Comparison of ENCODE assay signal across 22 cellular contexts in the genomic region with DNA sequence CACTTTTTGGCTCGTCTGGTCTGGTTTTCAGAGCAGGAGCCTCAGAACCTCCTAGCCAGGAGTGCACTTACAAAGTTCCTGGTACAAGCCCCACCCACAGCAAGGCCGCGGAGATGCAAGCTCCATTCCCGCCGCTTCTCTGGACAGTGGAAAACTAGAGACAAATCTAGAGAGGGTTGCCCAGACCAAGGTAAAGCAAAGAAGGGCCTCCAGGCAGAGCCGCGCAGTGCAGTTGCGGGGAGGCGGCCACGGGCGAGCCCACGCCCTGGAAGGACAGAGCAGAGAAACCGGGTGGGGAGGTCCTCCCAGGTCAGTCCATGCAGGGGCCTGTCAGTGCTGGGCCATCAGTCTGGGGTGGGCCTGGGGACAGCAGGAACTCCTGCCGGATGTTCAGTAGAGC. TPM values are rescaled to one million over a fixed set of nuclear protein-coding genes. Genes with fewer than 3 reads are reported as not detected.
DNase-seq lines count a peak whose midpoint lies in the region; ATAC-seq and TF ChIP-seq lines count a peak whose summit lies in the region.
"Had no signal": no experiment of that assay in that cellular context is flagged by ENCODE, and none has a peak within 500 bp of the region (broad histone marks: within the 10 kb centered on the region; RNA-seq: fewer than 3 reads in every experiment).

No MANE protein-coding gene starts in this region.

- no peak overlapping the region for H3K27ac Mint-ChIP-seq in CD14-positive monocyte
- H3K27ac Mint-ChIP-seq: CD4-positive, alpha-beta memory T cell; GM23338 had no signal

- H3K27ac ChIP-seq in VCaP (0 out of 2 replicates have a peak overlapping the region, but pooled peaks have one; percentile 5), right lobe of liver (peak overlapping the region in 2 of 3 donors; percentile 63 to 83), upper lobe of right lung (no peak overlapping the region), SK-N-SH (ENCODE audit: low read depth in 2 of 2, low read length in 1 of 2) (no peak overlapping the region)
- H3K27ac ChIP-seq: A549 had no signal

- H3K4me1 Mint-ChIP-seq in CD14-positive monocyte, result peaks cover 13% of the 10 kb centered on the region

- H4K20me1 ChIP-seq in SK-N-SH (ENCODE audit: insufficient read depth), result no peaks in the 10 kb centered on the region

- H3K4me3 ChIP-seq in right lobe of liver, result no peak overlapping the region
- H3K4me3 ChIP-seq in upper lobe of right lung, result no peak overlapping the region
- H3K4me3 ChIP-seq in SK-N-SH (ENCODE audit: low read depth in 2 of 2, low read length in 1 of 2), result no peak overlapping the region
- H3K4me3 ChIP-seq: A549; BLaER1 treated with 17β-estradiol and CSF1 and Interleukin-3, amounts not matched to agents 10 nM and 100 nM; GM12878; GM23338 had no signal

- H3K27me3 ChIP-seq in right lobe of liver, result no peaks in the 10 kb centered on the region
- H3K27me3 ChIP-seq in upper lobe of right lung, result no peaks in the 10 kb centered on the region
- H3K27me3 ChIP-seq in SK-N-SH (ENCODE audit: insufficient read depth), result no peaks in the 10 kb centered on the region
- H3K27me3 ChIP-seq: BE2C had no signal

- POLR2A ChIA-PET in SK-N-SH (lab: Yijun Ruan, JAX), result no interaction called here

- no peaks in the 10 kb centered on the region for H3K9me2 ChIP-seq in SK-N-SH

- CTCF ChIA-PET in SK-N-SH (lab: Yijun Ruan, JAX), result interaction anchor here (1.3 kb wide), 1 partner anchor 15 kb away, joined by 6 read pairs; no protein-coding TSS in a partner anchor

- no peaks in the 10 kb centered on the region for H3K36me3 ChIP-seq in right lobe of liver
- no peaks in the 10 kb centered on the region for H3K36me3 ChIP-seq in upper lobe of right lung
- H3K36me3 ChIP-seq in SK-N-SH (replicated peaks in 1 of 2; ENCODE audit: control insufficient read depth in 1 of 2, insufficient read depth in 2 of 2, low read length in 1 of 2), result no peaks in the 10 kb centered on the region
- H3K36me3 ChIP-seq: BE2C; BLaER1 treated with 17β-estradiol and CSF1 and Interleukin-3, amounts not matched to agents 10 nM and 100 nM had no signal

- H3K9ac ChIP-seq in SK-N-SH, result no peak overlapping the region

- DNase-seq in CD14-positive monocyte (ENCODE audit: low spot score), result peak; percentile 41
- DNase-seq in right lobe of liver, result peak in 1 of 3 donors; percentile 49
- DNase-seq in upper lobe of right lung, result no peak
- DNase-seq in SK-N-SH, result no peak
- DNase-seq: 8988T; ACHN; AML-193; BE2C; CD4-positive, alpha-beta memory T cell; DMS79; EL; GDM1; H9 had no signal

- H3K79me2 ChIP-seq in SK-N-SH (ENCODE audit: insufficient read depth), result no peaks in the 10 kb centered on the region

- TF ChIP-seq RAD21 in SK-N-SH (IDR thresholded peaks at IDR 0.05; ENCODE audit: low read length), result no peak

- peaks cover 0 to 11% (median 2%) of the 10 kb centered on the region in 7 donors for H3K9me3 Mint-ChIP-seq in CD14-positive monocyte
- H3K9me3 Mint-ChIP-seq: CD4-positive, alpha-beta memory T cell; GM23338; H9 had no signal

- no peak for TF ChIP-seq POLR2A in right lobe of liver (IDR thresholded peaks at IDR 0.05)

- 0% methylated on average over 1 of the region's 14 CpGs for whole genome bisulfite sequencing in right lobe of liver (ENCODE audit: insufficient coverage, low coverage, low lambda C conversion rate, missing lambda C conversion rate)
- 93% methylated on average over 14 of the region's 14 CpGs for WGBS in SK-N-SH (ENCODE audit: low lambda C conversion rate)

- no peaks in the 10 kb centered on the region for H3F3A ChIP-seq in SK-N-SH (replicated peaks; ENCODE audit: insufficient read depth)

- H3K4me1 ChIP-seq in right lobe of liver (peaks cover 0 to 68% (median 33%) of the 10 kb centered on the region in 4 donors), upper lobe of right lung (no peaks in the 10 kb centered on the region), SK-N-SH (ENCODE audit: control insufficient read depth in 1 of 2, insufficient read depth in 2 of 2, low read depth in 1 of 2, low read length in 1 of 2) (no peaks in the 10 kb centered on the region)
- H3K4me1 ChIP-seq: BE2C had no signal

- no peak for TF ChIP-seq EP300 in SK-N-SH (IDR thresholded peaks at IDR 0.05; ENCODE audit: borderline replicate concordance in 1 of 2, low read depth in 1 of 2, low read length in 1 of 2)

- peaks cover 1 to 7% (median 5%) of the 10 kb centered on the region in 3 donors for H3K27me3 Mint-ChIP-seq in CD14-positive monocyte (ENCODE audit: low read depth in 3 of 3)
- H3K27me3 Mint-ChIP-seq: CD4-positive, alpha-beta memory T cell had no signal

- TF ChIP-seq CTCF in CD14-positive monocyte (IDR thresholded peaks at IDR 0.05) (no peak), VCaP (conservative IDR thresholded peaks at IDR 0.05) (no peak), right lobe of liver (IDR thresholded peaks at IDR 0.05) (no peak), upper lobe of right lung (IDR thresholded peaks at IDR 0.05) (no peak), SK-N-SH (IDR thresholded peaks at IDR 0.05) (no peak)

- peaks cover 7 to 9% of the 10 kb centered on the region in 2 donors for H3K36me3 Mint-ChIP-seq in CD14-positive monocyte

- H3K9me3 ChIP-seq in right lobe of liver (no peaks in the 10 kb centered on the region), upper lobe of right lung (no peaks in the 10 kb centered on the region), SK-N-SH (no peaks in the 10 kb centered on the region)
- H3K9me3 ChIP-seq: A549; BE2C; BLaER1 treated with 17β-estradiol and CSF1 and Interleukin-3, amounts not matched to agents 10 nM and 100 nM; Caco-2 had no signal

- no peak overlapping the region for H2AFZ ChIP-seq in SK-N-SH (ENCODE audit: low read depth)
- H2AFZ ChIP-seq: GM23338 had no signal

- no peak overlapping the region for H3K4me2 ChIP-seq in SK-N-SH
- H3K4me2 ChIP-seq: A549, GM23338 had no signal

- ATAC-seq in right lobe of liver, result no peak
- ATAC-seq in upper lobe of right lung, result peak; percentile 4
- no peak for ATAC-seq in GM19467 (IDR thresholded peaks at IDR 0.05; ENCODE audit: unreplicated experiment)
- ATAC-seq in HG02884 (IDR thresholded peaks at IDR 0.05; ENCODE audit: unreplicated experiment), result no peak
- ATAC-seq: A549, GM12878, GM23338, HCT116 had no signal

- peak overlapping the region in 1 of 2 donors; percentile 27 for H3K4me3 Mint-ChIP-seq in CD14-positive monocyte
- H3K4me3 Mint-ChIP-seq: CD4-positive, alpha-beta memory T cell; GM23338; H9 had no signal

- intact Hi-C loops in CD14-positive monocyte (cut with micrococcal nuclease) (no loop called here), right lobe of liver (cut with DNase I) (no loop called here), upper lobe of right lung (cut with DNase I) (no loop called here)

TF ChIP-seq in SK-N-SH, 30 proteins besides CTCF, POLR2A, EP300 and RAD21 (continues in another document):
- TF ChIP-seq CHD2 (IDR thresholded peaks at IDR 0.05; ENCODE audit: low read length, partially characterized antibody) (no peak), FOXJ3 (CRISPR knock-in tag; IDR thresholded peaks at IDR 0.05) (no peak), NRF1 (IDR thresholded peaks at IDR 0.05; ENCODE audit: low read depth, low read length) (no peak), EZH2phosphoT487 (IDR thresholded peaks at IDR 0.05; ENCODE audit: borderline replicate concordance, low read depth) (no peak), TAF1 (IDR thresholded peaks at IDR 0.05; ENCODE audit: borderline replicate concordance, low read depth, low read length) (no peak), RXRA (IDR thresholded peaks at IDR 0.05; ENCODE audit: borderline replicate concordance, low read depth) (no peak), FOXM1 (IDR thresholded peaks at IDR 0.05; ENCODE audit: low read depth) (no peak), SIN3A (IDR thresholded peaks at IDR 0.05; ENCODE audit: borderline replicate concordance, low read depth, low read length) (no peak), GABPA (IDR thresholded peaks at IDR 0.05; ENCODE audit: low read depth) (no peak)

RNA-seq across cellular contexts. Expression of a gene that starts 11.0 kb away (rescaled TPM):
- polyA plus RNA-seq in CD14-positive monocyte (1 to 10 TPM; 1.8 to 4.0 TPM), SK-N-SH (2012; rRNA removed) (4.8 and 5.2 TPM in 2 replicates)
- total RNA-seq in right lobe of liver (100 to 1,000 TPM in 1 of 6 experiments, 10 to 100 TPM in 5; 40.1 to 170 (median 53.9) TPM), upper lobe of right lung (19.0 TPM)
- polyA plus RNA-seq in SK-N-SH (2012; cell fraction: cytosol; rRNA removed), result 1.4 and 2.3 TPM in 2 replicates
- 7.5 and 8.1 TPM in 2 replicates for polyA plus RNA-seq in SK-N-SH (2012; cell fraction: nucleus; rRNA removed)

RNA-seq across cellular contexts. Expression of a gene that starts 26.0 kb away (rescaled TPM):
- polyA plus RNA-seq in CD14-positive monocyte (1 to 10 TPM in 1 of 2 donors, under 1 TPM in 1; 0.33 to 1.4 TPM), SK-N-SH (2012; rRNA removed) (0.54 and 0.58 TPM in 2 replicates)
- total RNA-seq in right lobe of liver (10 to 100 TPM in 3 of 6 experiments, 1 to 10 TPM in 2, under 1 TPM in 1; 0.56 to 26.8 (median 7.1) TPM), upper lobe of right lung (not detected)
- polyA plus RNA-seq in SK-N-SH (2012; cell fraction: cytosol; rRNA removed), result 0.24 and 0.33 TPM in 2 replicates
- polyA plus RNA-seq in SK-N-SH (2012; cell fraction: nucleus; rRNA removed), result 1.2 and 2.1 TPM in 2 replicates
- total RNA-seq: CD4-positive, alpha-beta memory T cell; GM12878 had no signal
- polyA plus RNA-seq: CD4-positive, alpha-beta memory T cell; GM12878 had no signal

RNA-seq across cellular contexts. Expression of a gene that starts 43.2 kb away (rescaled TPM):
- polyA plus RNA-seq in CD14-positive monocyte (1 to 10 TPM; 1.2 to 1.3 TPM), SK-N-SH (2012; rRNA removed) (2.4 and 2.7 TPM in 2 replicates)
- total RNA-seq in right lobe of liver (10 to 100 TPM in 5 of 6 experiments, 1 to 10 TPM in 1; 6.6 to 15.6 (median 11.3) TPM), upper lobe of right lung (9.7 TPM)
- polyA plus RNA-seq in SK-N-SH (2012; cell fraction: cytosol; rRNA removed), result 1.3 and 1.6 TPM in 2 replicates
- polyA plus RNA-seq in SK-N-SH (2012; cell fraction: nucleus; rRNA removed), result 8.0 and 8.5 TPM in 2 replicates

Comparison
In these comparisons a context has a peak if more than half of its experiments do, and no peak if none do; other contexts are left out.
1. H3K27ac ChIP-seq: peak in VCaP (single experiment) and right lobe of liver (2 of 3); none in upper lobe of right lung (single experiment) and SK-N-SH (0 of 2).